In the genomic region with DNA sequence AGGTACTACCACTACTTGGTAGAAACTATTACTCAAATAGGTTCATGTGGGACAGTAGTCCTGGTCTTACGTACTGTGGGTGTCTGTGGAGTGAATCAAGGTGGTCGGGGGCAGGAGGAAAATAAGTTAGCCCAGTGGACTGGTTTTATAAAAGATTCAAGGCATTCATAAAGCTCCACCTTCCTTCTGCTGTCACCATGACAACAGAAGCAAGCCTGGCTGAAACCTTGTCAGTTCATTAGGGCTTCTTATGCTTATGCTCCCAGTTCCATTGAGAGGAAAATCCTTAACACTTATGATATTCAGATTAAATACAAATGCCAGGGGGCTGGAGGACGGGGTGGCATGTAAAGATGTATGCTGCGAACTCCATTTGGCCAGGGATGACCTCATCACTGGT, we compare ENCODE assay signal across 21 cellular contexts.
DNase-seq lines count a peak whose midpoint lies in the region; ATAC-seq and TF ChIP-seq lines count a peak whose summit lies in the region.
"Had no signal": no experiment of that assay in that cellular context is flagged by ENCODE, and none has a peak within 500 bp of the region (broad histone marks: within the 10 kb centered on the region; RNA-seq: fewer than 3 reads in every experiment).

No MANE protein-coding gene starts in this region.

- no peaks in the 10 kb centered on the region for H3F3A ChIP-seq in GM23338 (replicated peaks; ENCODE audit: low read depth)
- H3F3A ChIP-seq in neural cell (ENCODE audit: insufficient read depth, low read length, poor library complexity, severe bottlenecking), result no peaks in the 10 kb centered on the region

- no peaks in the 10 kb centered on the region for H3K9me3 ChIP-seq in neural cell (ENCODE audit: low read length)
- H3K9me3 ChIP-seq: BE2C had no signal

- H3K9me2 ChIP-seq in GM23338 (ENCODE audit: insufficient read depth) (no peaks in the 10 kb centered on the region; the same call in 1 of the 2 replicates), neural cell (ENCODE audit: insufficient read depth, low read length) (no peaks in the 10 kb centered on the region)

- peaks cover 1% of the 10 kb centered on the region for H3K27me3 Mint-ChIP-seq in GM23338 (ENCODE audit: insufficient read depth, low read depth, poor library complexity)

- no peak for TF ChIP-seq CTCF in GM23338 (conservative IDR thresholded peaks at IDR 0.05; ENCODE audit: low read depth in 2 of 2)
- no peak for TF ChIP-seq CTCF in neural cell (IDR thresholded peaks at IDR 0.05; ENCODE audit: poor library complexity, severe bottlenecking)

- ATAC-seq in GM23338, result no peak
- no peak for ATAC-seq in HG02763 (IDR thresholded peaks at IDR 0.05; ENCODE audit: unreplicated experiment)
- ATAC-seq: HCT116 had no signal

- no peaks in the 10 kb centered on the region for H3K36me3 Mint-ChIP-seq in GM23338 (ENCODE audit: low read depth)
- H3K36me3 Mint-ChIP-seq: CD4-positive, CD25-positive, alpha-beta regulatory T cell; CD8-positive, alpha-beta memory T cell had no signal

- no peaks in the 10 kb centered on the region for H3K36me3 ChIP-seq in GM23338 (ENCODE audit: insufficient read depth)
- no peaks in the 10 kb centered on the region for H3K36me3 ChIP-seq in neural cell (ENCODE audit: insufficient read depth, low read length)
- H3K36me3 ChIP-seq: BE2C had no signal

- DNase-seq in NCI-H524 (lab: John Stamatoyannopoulos, UW) (peak; percentile 8 to 72), NCI-H524 treated with DMSO at 0.1 percent for 48 hours (lab: John Stamatoyannopoulos, UW) (no peak), GM23338 (ENCODE audit: low spot score) (no peak), NCI-H748 treated with DMSO at 0.1 percent for 48 hours (lab: John Stamatoyannopoulos, UW) (peak; percentile 13), RKO (ENCODE audit: low spot score) (no peak), erythroblast (lab: John Stamatoyannopoulos, UW) (no peak)
- DNase-seq: BE2C; C1 segment of cervical spinal cord; CD4-positive, CD25-positive, alpha-beta regulatory T cell; CD8-positive, alpha-beta memory T cell; COR-L47; DMS153; DMS79; GDM1; GM23248; H7; HFFc6; IMR-90 had no signal

- H3K4me1 ChIP-seq in GM23338 (ENCODE audit: insufficient read depth), result peaks cover 5% of the 10 kb centered on the region; the same call in 1 of the 2 replicates
- H3K4me1 ChIP-seq: BE2C had no signal

- no peak overlapping the region for H3K4me3 ChIP-seq in GM23338
- peak overlapping the region; percentile 57 for H3K4me3 ChIP-seq in neural cell (ENCODE audit: low read length)
- H3K4me3 ChIP-seq: GM23248 had no signal

- H2AFZ ChIP-seq in GM23338, result 0 out of 2 replicates have a peak overlapping the region, but pooled peaks have one; percentile 66
- H2AFZ ChIP-seq in neural cell (ENCODE audit: low read depth, low read length), result no peak overlapping the region
- H2AFZ ChIP-seq: GM23248 had no signal

- H3K27ac Mint-ChIP-seq in GM23338, result no peak overlapping the region
- H3K27ac Mint-ChIP-seq: CD4-positive, CD25-positive, alpha-beta regulatory T cell; CD8-positive, alpha-beta memory T cell; HFFc6 had no signal

- H3K4me3 Mint-ChIP-seq in GM23338, result no peak overlapping the region
- H3K4me3 Mint-ChIP-seq: CD4-positive, CD25-positive, alpha-beta regulatory T cell; CD8-positive, alpha-beta memory T cell; HFFc6 had no signal

- no peaks in the 10 kb centered on the region for H3K79me2 ChIP-seq in GM23338 (replicated peaks; ENCODE audit: insufficient read depth)
- no peaks in the 10 kb centered on the region for H3K79me2 ChIP-seq in neural cell (replicated peaks; ENCODE audit: insufficient read depth, low read length)

- peak overlapping the region; percentile 53 for H3K9ac ChIP-seq in neural cell (ENCODE audit: low read length)
- H3K9ac ChIP-seq: GM23248 had no signal

- no peak overlapping the region for H3K27ac ChIP-seq in GM23338 (ENCODE audit: low read depth)
- peak overlapping the region; percentile 91 for H3K27ac ChIP-seq in neural cell (ENCODE audit: low read length)
- H3K27ac ChIP-seq: GM23248 had no signal

- peaks cover 5% of the 10 kb centered on the region; the same call in 2 of the 3 replicates for H3K4me1 Mint-ChIP-seq in GM23338
- H3K4me1 Mint-ChIP-seq: CD4-positive, CD25-positive, alpha-beta regulatory T cell; CD8-positive, alpha-beta memory T cell had no signal

- H3K9me3 Mint-ChIP-seq in GM23338, result peaks cover 6% of the 10 kb centered on the region; the same call in 1 of the 3 replicates
- H3K9me3 Mint-ChIP-seq: HFFc6 had no signal

- H3K4me2 ChIP-seq in GM23338 (no peak overlapping the region), neural cell (ENCODE audit: low read length) (peak overlapping the region; percentile 91)

- H3K27me3 ChIP-seq in GM23338 (ENCODE audit: insufficient read depth) (no peaks in the 10 kb centered on the region), neural cell (ENCODE audit: insufficient read depth, low read depth, low read length) (no peaks in the 10 kb centered on the region)
- H3K27me3 ChIP-seq: BE2C had no signal

- peak; percentile 9 for TF ChIP-seq EP300 in neural cell (conservative IDR thresholded peaks at IDR 0.05; ENCODE audit: poor library complexity, severe bottlenecking)

- TF ChIP-seq RAD21 in neural cell (conservative IDR thresholded peaks at IDR 0.05), result peak; percentile 32

- no peaks in the 10 kb centered on the region for H4K20me1 ChIP-seq in GM23338 (replicated peaks; ENCODE audit: insufficient read depth)
- no peaks in the 10 kb centered on the region for H4K20me1 ChIP-seq in neural cell (ENCODE audit: insufficient read depth)

- no peak for TF ChIP-seq POLR2A in erythroblast (IDR thresholded peaks at IDR 0.05; ENCODE audit: low read length)

TF ChIP-seq in GM23338, 12 proteins besides CTCF, POLR2A, EP300 and RAD21 (continues in another document):
- TF ChIP-seq POLR2AphosphoS5 (IDR thresholded peaks at IDR 0.05; ENCODE audit: low read depth) (no peak), CREB1 (CRISPR knock-in tag; IDR thresholded peaks at IDR 0.05; ENCODE audit: low read depth) (no peak), ETS1 (IDR thresholded peaks at IDR 0.05) (no peak)

TF ChIP-seq in neural cell, 6 proteins besides CTCF, POLR2A, EP300 and RAD21:
- TF ChIP-seq REST (IDR thresholded peaks at IDR 0.05; ENCODE audit: borderline replicate concordance), result peak; percentile 63
- TF ChIP-seq EZH2 (IDR thresholded peaks at IDR 0.05; ENCODE audit: borderline replicate concordance, insufficient read depth, low read length, poor library complexity, severe bottlenecking), result no peak
- TF ChIP-seq POLR2AphosphoS5 (IDR thresholded peaks at IDR 0.05), result no peak
- TF ChIP-seq SMC3 (conservative IDR thresholded peaks at IDR 0.05; ENCODE audit: poor library complexity), result peak; percentile 17

Comparison
In these comparisons a context has a peak if more than half of its experiments do, and no peak if none do; other contexts are left out.
1. DNase-seq: peak in NCI-H524 (2 of 2) and NCI-H748 treated with DMSO at 0.1 percent for 48 hours (single experiment); none in NCI-H524 treated with DMSO at 0.1 percent for 48 hours (single experiment), GM23338 (single experiment), RKO (single experiment) and erythroblast (0 of 2).